ENCODE assay signal across 1 cellular context in the genomic region with DNA sequence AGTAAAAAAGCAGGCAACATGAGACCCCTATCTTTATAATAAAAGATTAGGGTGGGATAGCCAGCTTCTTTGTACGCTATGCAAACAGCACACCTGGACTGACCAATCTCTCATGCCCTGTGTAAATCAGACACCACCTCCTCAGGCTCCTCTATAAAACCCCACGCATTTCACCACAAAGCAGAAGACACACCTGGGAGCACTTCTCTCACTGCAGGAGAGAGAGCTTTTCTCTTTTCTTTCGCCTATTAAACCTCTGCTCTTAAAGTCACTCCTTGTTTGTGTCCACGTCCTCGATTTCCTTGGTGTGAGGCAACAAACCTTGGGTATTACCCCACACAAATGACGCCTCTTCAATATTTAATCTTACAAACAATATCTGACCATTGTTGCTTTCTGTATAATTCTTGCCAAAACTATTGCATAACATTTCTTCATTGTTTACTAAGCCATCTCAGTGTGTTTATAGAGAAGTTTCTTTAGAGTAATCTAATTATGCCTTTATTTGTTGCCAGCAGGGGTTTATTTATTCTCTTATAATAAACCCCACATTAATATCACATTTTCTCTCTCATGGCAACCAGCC.
TF ChIP-seq lines count a peak whose summit lies in the region.

No MANE protein-coding gene starts in this region.

TF ChIP-seq in H1, 55 proteins besides CTCF, POLR2A, EP300 and RAD21:
- TF ChIP-seq CHD1 (IDR thresholded peaks at IDR 0.05; ENCODE audit: low read depth, low read length): no peak
- TF ChIP-seq MAFK (IDR thresholded peaks at IDR 0.05; ENCODE audit: low read depth, low read length): no peak
- peak; percentile 27; the same call in 1 of the 2 replicates for TF ChIP-seq CEBPB (IDR thresholded peaks at IDR 0.05; ENCODE audit: low read depth, low read length)
- TF ChIP-seq FOSL1 (IDR thresholded peaks at IDR 0.05; ENCODE audit: insufficient read depth, low read depth, low read length): no peak
